In genomic region chr3:141100112-141100511, GRCh38 we compare ENCODE assay signal across 34 cellular contexts. TPM values are rescaled to one million over a fixed set of nuclear protein-coding genes. Genes with fewer than 3 reads are reported as not detected.
"Had no signal": no experiment of that assay in that cellular context is flagged by ENCODE, and none has a peak within 500 bp of the region (broad histone marks: within the 10 kb centered on the region; RNA-seq: fewer than 3 reads in every experiment).

No MANE protein-coding gene starts in this region.

- H3K36me3 Mint-ChIP-seq: activated naive CD8-positive, alpha-beta T cell had no signal

- H3K27ac Mint-ChIP-seq: activated B cell treated with CpG ODN at 0.5 μM for 24 hours; activated CD8-positive, alpha-beta T cell treated with anti-CD3 and anti-CD28 coated beads for 36 hours; activated naive CD8-positive, alpha-beta T cell; activated T-helper 17 cell treated with anti-CD3 and anti-CD28 coated beads, Interleukin-2, amount 50 U/mL, for 72 hours; T-helper 17 cell; T-helper 2 cell treated with Interferon-gamma antibody and Interleukin-4, amounts not matched to agents 5 μg/mL and 100 μg/mL, for 36 hours had no signal

- H3K4me3 Mint-ChIP-seq: activated B cell treated with CpG ODN at 0.5 μM for 24 hours; activated CD8-positive, alpha-beta T cell treated with anti-CD3 and anti-CD28 coated beads for 36 hours; activated naive CD8-positive, alpha-beta T cell; activated T-cell treated with anti-CD3 and anti-CD28 coated beads, Interleukin-2, amount 50 U/mL, for 4 hours; activated T-helper 17 cell treated with anti-CD3 and anti-CD28 coated beads, Interleukin-2, amount 50 U/mL, for 72 hours; T-helper 17 cell; T-helper 2 cell treated with Interferon-gamma antibody and Interleukin-4, amounts not matched to agents 5 μg/mL and 100 μg/mL, for 36 hours had no signal

- DNase-seq: activated B cell treated with CpG ODN at 0.5 μM for 24 hours; activated CD4-positive, alpha-beta T cell treated with anti-CD3 and anti-CD28 coated beads for 48 hours; activated CD4-positive, alpha-beta T cell treated with anti-CD3 and anti-CD28 coated beads, Interleukin-2, amount 50 U/mL, for 1 hour; activated CD4-positive, alpha-beta T cell treated with anti-CD3 and anti-CD28 coated beads, Interleukin-2, amount 50 U/mL, for 48 hours; activated CD8-positive, alpha-beta memory T cell treated with anti-CD3 and anti-CD28 coated beads for 24 hours; activated CD8-positive, alpha-beta T cell treated with anti-CD3 and anti-CD28 coated beads for 36 hours; activated effector memory CD4-positive, alpha-beta T cell treated with Interleukin-2 at 50 U/mL for 16 hours; activated gamma-delta T cell treated with Interleukin-2 at 50 U/mL for 16 hours; activated naive CD4-positive, alpha-beta T cell treated with anti-CD3 and anti-CD28 coated beads, Interleukin-2, amount 50 U/mL, for 16 hours; activated naive CD4-positive, alpha-beta T cell treated with Interleukin-2 at 50 U/mL for 16 hours; activated T-cell treated with anti-CD3 and anti-CD28 coated beads, Interleukin-2, amount 50 U/mL, for 4 hours; amniotic stem cell; anterior cingulate cortex; brain microvascular endothelial cell; caudate nucleus; colonic mucosa; effector CD8-positive, alpha-beta T cell; esophagus squamous epithelium; foreskin melanocyte; heart right ventricle; T-helper 1 cell; T-helper 17 cell; T1000; WERI-Rb-1 had no signal

- H3K9me3 Mint-ChIP-seq: activated B cell treated with CpG ODN at 0.5 μM for 24 hours; activated CD8-positive, alpha-beta T cell treated with anti-CD3 and anti-CD28 coated beads for 36 hours; activated T-cell treated with anti-CD3 and anti-CD28 coated beads, Interleukin-2, amount 50 U/mL, for 4 hours; activated T-helper 17 cell treated with anti-CD3 and anti-CD28 coated beads, Interleukin-2, amount 50 U/mL, for 72 hours; T-helper 2 cell treated with Interferon-gamma antibody and Interleukin-4, amounts not matched to agents 5 μg/mL and 100 μg/mL, for 36 hours had no signal

- H3K27ac ChIP-seq: brain microvascular endothelial cell, colonic mucosa, epithelial cell of prostate, esophagus squamous epithelium, gastroesophageal sphincter, heart right ventricle, WERI-Rb-1 had no signal

- H3K27me3 ChIP-seq: brain microvascular endothelial cell, colonic mucosa, gastroesophageal sphincter, heart right ventricle had no signal

- H3K4me1 ChIP-seq: colonic mucosa had no signal

- H3K9me3 ChIP-seq: colonic mucosa, esophagus squamous epithelium, gastroesophageal sphincter, heart right ventricle had no signal

- H3K4me1 Mint-ChIP-seq: activated B cell treated with CpG ODN at 0.5 μM for 24 hours; activated T-helper 17 cell treated with anti-CD3 and anti-CD28 coated beads, Interleukin-2, amount 50 U/mL, for 72 hours; T-helper 17 cell had no signal

- ATAC-seq: activated CD4-positive, CD25-positive, alpha-beta regulatory T cell treated with anti-CD3 and anti-CD28 coated beads, Interleukin-2, amount 50 U/mL, for 24 hours; activated CD8-positive, alpha-beta T cell treated with anti-CD3 and anti-CD28 coated beads for 36 hours; activated T-cell treated with anti-CD3 and anti-CD28 coated beads, Interleukin-2, amount 50 U/mL, for 4 hours; activated T-helper 17 cell treated with anti-CD3 and anti-CD28 coated beads, Interleukin-2, amount 50 U/mL, for 72 hours; gastroesophageal sphincter; heart right ventricle; T-helper 17 cell had no signal

- H3K36me3 ChIP-seq: brain microvascular endothelial cell, colonic mucosa, esophagus squamous epithelium, gastroesophageal sphincter, heart right ventricle had no signal

- H3K4me3 ChIP-seq: colonic mucosa, esophagus squamous epithelium, gastroesophageal sphincter, heart right ventricle had no signal

- FAIRE-seq: astrocyte had no signal

RNA-seq across cellular contexts. Expression of gene SPSB4, which starts 49.0 kb away (rescaled TPM):
- total RNA-seq: activated B cell treated with CpG ODN at 0.5 μM for 24 hours; activated CD8-positive, alpha-beta T cell treated with anti-CD3 and anti-CD28 coated beads for 36 hours; activated T-cell treated with anti-CD3 and anti-CD28 coated beads, Interleukin-2, amount 50 U/mL, for 4 hours; activated T-helper 17 cell treated with anti-CD3 and anti-CD28 coated beads, Interleukin-2, amount 50 U/mL, for 72 hours; colonic mucosa; esophagus squamous epithelium; fibroblast of lung; fibroblast of villous mesenchyme; glomerular endothelial cell; T-helper 17 cell had no signal
- polyA plus RNA-seq: fibroblast of lung had no signal
